19 cellular contexts compared by ENCODE assay signal in genomic region chr13:103803349-103803748, GRCh38.
"Had no signal": no experiment of that assay in that cellular context is flagged by ENCODE, and none has a peak within 500 bp of the region (broad histone marks: within the 10 kb centered on the region; RNA-seq: fewer than 3 reads in every experiment).

No MANE protein-coding gene starts in this region.

- ATAC-seq: activated T-helper 17 cell treated with anti-CD3 and anti-CD28 coated beads, Interleukin-2, amount 50 U/mL, for 72 hours; left colon; stimulated activated naive B cell treated with anti-CD40 and anti-IgM and Interleukin-4, amounts not matched to agents 10 μg/mL and 1 μg/mL and 100 μg/mL, for 72 hours; upper lobe of right lung had no signal

- DNase-seq: activated CD4-positive, alpha-beta memory T cell treated with anti-CD3 and anti-CD28 coated beads, Interleukin-2, amount 10 ng/mL, durations not matched to agents 7 days and 5 days; activated CD4-positive, alpha-beta T cell treated with anti-CD3 and anti-CD28 coated beads for 48 hours; activated CD4-positive, CD25-positive, alpha-beta regulatory T cell; activated naive CD4-positive, alpha-beta T cell; activated naive CD8-positive, alpha-beta T cell treated with anti-CD3 and anti-CD28 coated beads for 36 hours; activated T-cell treated with anti-CD3 and anti-CD28 coated beads, Interleukin-2, amount 50 U/mL, for 1 hour; amniotic stem cell; dermis blood vessel endothelial cell; effector memory CD4-positive, alpha-beta T cell; hippocampal formation; islet precursor cell; left colon; midbrain; occipital lobe; posterior cingulate gyrus; stimulated activated naive B cell treated with anti-CD40 and anti-IgM and Interleukin-4, amounts not matched to agents 10 μg/mL and 1 μg/mL and 100 μg/mL, for 72 hours; upper lobe of right lung had no signal

- FAIRE-seq: endothelial cell of umbilical vein had no signal
